ENCODE assay signal across 1 cellular context in genomic region chr1:201481761-201482493, GRCh38.
TF ChIP-seq lines count a peak whose summit lies in the region.

No MANE protein-coding gene starts in this region.

TF ChIP-seq in HepG2, 621 proteins besides CTCF, POLR2A, EP300 and RAD21 (continues in another document):
- TF ChIP-seq ARID5B (CRISPR knock-in tag; IDR thresholded peaks at IDR 0.05) (no peak), CENPT (CRISPR knock-in tag; IDR thresholded peaks at IDR 0.05; ENCODE audit: low read depth) (0 out of 2 replicates have a peak, but pooled peaks have one; percentile 42), TBP (CRISPR knock-in tag; IDR thresholded peaks at IDR 0.05) (no peak), AGO2 (optimal IDR thresholded peaks at IDR 0.05; ENCODE audit: low read depth, low read length) (peak; percentile 14), GABPB1 (CRISPR knock-in tag; IDR thresholded peaks at IDR 0.05) (peak; percentile 45; the same call in 1 of the 2 replicates), TRIM22 (IDR thresholded peaks at IDR 0.05) (no peak), ZNF260 (CRISPR knock-in tag; IDR thresholded peaks at IDR 0.05; ENCODE audit: borderline replicate concordance, low read depth) (no peak), ZFX (CRISPR knock-in tag; IDR thresholded peaks at IDR 0.05; ENCODE audit: low read depth) (peak; percentile 54), MTA1 (CRISPR knock-in tag; IDR thresholded peaks at IDR 0.05; ENCODE audit: borderline replicate concordance) (0 out of 2 replicates have a peak, but pooled peaks have one; percentile 43), RBM39 (IDR thresholded peaks at IDR 0.05; ENCODE audit: low read depth, low read length, poor library complexity, severe bottlenecking) (peak; percentile 46), CERS6 (CRISPR knock-in tag; IDR thresholded peaks at IDR 0.05) (no peak), CCDC6 (CRISPR knock-in tag; IDR thresholded peaks at IDR 0.05) (peak; percentile 83), PATZ1 (CRISPR knock-in tag; IDR thresholded peaks at IDR 0.05) (peak; percentile 84), TCF7L2 (IDR thresholded peaks at IDR 0.05; ENCODE audit: low read depth, low read length) (no peak), HDAC2 (CRISPR knock-in tag; IDR thresholded peaks at IDR 0.05) (0 out of 2 replicates have a peak, but pooled peaks have one; percentile 10), ZNF7 (CRISPR knock-in tag; IDR thresholded peaks at IDR 0.05) (no peak), ZNF552 (CRISPR knock-in tag; IDR thresholded peaks at IDR 0.05; ENCODE audit: borderline replicate concordance) (peak; percentile 19; the same call in 1 of the 2 replicates), THRA (CRISPR knock-in tag; IDR thresholded peaks at IDR 0.05; ENCODE audit: borderline replicate concordance) (peak; percentile 27; the same call in 1 of the 2 replicates), ZNF670 (CRISPR knock-in tag; IDR thresholded peaks at IDR 0.05; ENCODE audit: borderline replicate concordance) (0 out of 2 replicates have a peak, but pooled peaks have one; percentile 55), YY1 (IDR thresholded peaks at IDR 0.05; ENCODE audit: insufficient read depth, insufficient replicate concordance, low read depth, low read length) (peak; percentile 55), ZNF530 (CRISPR knock-in tag; IDR thresholded peaks at IDR 0.05; ENCODE audit: low read depth) (no peak), ZNF577 (CRISPR knock-in tag; IDR thresholded peaks at IDR 0.05; ENCODE audit: borderline replicate concordance, low read depth) (no peak), HMGA1 (CRISPR knock-in tag; conservative IDR thresholded peaks at IDR 0.05) (no peak), ZIK1 (CRISPR knock-in tag; IDR thresholded peaks at IDR 0.05; ENCODE audit: borderline replicate concordance, low read depth) (no peak), TEAD3 (CRISPR knock-in tag; optimal IDR thresholded peaks at IDR 0.05; ENCODE audit: borderline replicate concordance) (peak; percentile 17), ZFP82 (CRISPR knock-in tag; IDR thresholded peaks at IDR 0.05; ENCODE audit: borderline replicate concordance) (no peak), TFDP2 (CRISPR knock-in tag; IDR thresholded peaks at IDR 0.05) (no peak), ZKSCAN5 (CRISPR knock-in tag; IDR thresholded peaks at IDR 0.05) (no peak), LCORL (IDR thresholded peaks at IDR 0.05) (no peak), LCORL (CRISPR knock-in tag; IDR thresholded peaks at IDR 0.05) (peak; percentile 69; the same call in 1 of the 2 replicates), SIN3B (IDR thresholded peaks at IDR 0.05; ENCODE audit: low read length) (no peak)
- TF ChIP-seq, protein P1, sequence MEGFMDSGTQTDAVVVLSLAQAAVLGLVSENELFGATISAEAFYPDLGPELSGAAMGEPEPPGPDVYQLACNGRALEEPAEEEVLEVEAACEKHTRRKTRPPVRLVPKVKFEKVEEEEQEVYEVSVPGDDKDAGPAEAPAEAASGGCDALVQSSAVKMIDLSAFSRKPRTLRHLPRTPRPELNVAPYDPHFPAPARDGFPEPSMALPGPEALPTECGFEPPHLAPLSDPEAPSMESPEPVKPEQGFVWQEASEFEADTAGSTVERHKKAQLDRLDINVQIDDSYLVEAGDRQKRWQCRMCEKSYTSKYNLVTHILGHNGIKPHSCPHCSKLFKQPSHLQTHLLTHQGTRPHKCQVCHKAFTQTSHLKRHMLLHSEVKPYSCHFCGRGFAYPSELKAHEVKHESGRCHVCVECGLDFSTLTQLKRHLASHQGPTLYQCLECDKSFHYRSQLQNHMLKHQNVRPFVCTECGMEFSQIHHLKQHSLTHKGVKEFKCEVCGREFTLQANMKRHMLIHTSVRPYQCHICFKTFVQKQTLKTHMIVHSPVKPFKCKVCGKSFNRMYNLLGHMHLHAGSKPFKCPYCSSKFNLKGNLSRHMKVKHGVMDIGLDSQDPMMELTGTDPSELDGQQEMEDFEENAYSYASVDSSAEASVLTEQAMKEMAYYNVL (CRISPR knock-in tag; IDR thresholded peaks at IDR 0.05; ENCODE audit: borderline replicate concordance), result peak; percentile 48; the same call in 1 of the 2 replicates
- TF ChIP-seq, protein P2, sequence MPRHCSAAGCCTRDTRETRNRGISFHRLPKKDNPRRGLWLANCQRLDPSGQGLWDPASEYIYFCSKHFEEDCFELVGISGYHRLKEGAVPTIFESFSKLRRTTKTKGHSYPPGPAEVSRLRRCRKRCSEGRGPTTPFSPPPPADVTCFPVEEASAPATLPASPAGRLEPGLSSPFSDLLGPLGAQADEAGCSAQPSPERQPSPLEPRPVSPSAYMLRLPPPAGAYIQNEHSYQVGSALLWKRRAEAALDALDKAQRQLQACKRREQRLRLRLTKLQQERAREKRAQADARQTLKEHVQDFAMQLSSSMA (CRISPR knock-in tag; IDR thresholded peaks at IDR 0.05), result no peak
- TF ChIP-seq, protein P3, sequence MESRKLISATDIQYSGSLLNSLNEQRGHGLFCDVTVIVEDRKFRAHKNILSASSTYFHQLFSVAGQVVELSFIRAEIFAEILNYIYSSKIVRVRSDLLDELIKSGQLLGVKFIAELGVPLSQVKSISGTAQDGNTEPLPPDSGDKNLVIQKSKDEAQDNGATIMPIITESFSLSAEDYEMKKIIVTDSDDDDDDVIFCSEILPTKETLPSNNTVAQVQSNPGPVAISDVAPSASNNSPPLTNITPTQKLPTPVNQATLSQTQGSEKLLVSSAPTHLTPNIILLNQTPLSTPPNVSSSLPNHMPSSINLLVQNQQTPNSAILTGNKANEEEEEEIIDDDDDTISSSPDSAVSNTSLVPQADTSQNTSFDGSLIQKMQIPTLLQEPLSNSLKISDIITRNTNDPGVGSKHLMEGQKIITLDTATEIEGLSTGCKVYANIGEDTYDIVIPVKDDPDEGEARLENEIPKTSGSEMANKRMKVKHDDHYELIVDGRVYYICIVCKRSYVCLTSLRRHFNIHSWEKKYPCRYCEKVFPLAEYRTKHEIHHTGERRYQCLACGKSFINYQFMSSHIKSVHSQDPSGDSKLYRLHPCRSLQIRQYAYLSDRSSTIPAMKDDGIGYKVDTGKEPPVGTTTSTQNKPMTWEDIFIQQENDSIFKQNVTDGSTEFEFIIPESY (CRISPR knock-in tag; IDR thresholded peaks at IDR 0.05), result peak; percentile 10; the same call in 1 of the 2 replicates
- TF ChIP-seq, protein P4, sequence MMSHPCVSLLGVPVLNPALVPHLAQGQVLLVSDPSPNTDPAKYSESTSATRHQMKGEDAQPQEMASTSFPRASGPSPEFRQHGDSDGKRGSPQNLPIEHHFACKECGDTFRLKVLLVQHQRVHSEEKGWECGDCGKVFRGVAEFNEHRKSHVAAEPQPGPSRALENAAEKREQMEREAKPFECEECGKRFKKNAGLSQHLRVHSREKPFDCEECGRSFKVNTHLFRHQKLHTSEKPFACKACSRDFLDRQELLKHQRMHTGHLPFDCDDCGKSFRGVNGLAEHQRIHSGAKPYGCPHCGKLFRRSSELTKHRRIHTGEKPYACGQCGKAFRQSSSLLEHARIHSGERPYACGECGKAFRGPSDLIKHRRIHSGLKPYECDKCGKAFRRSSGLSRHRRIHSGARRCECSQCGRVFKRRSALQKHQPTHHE (CRISPR knock-in tag; IDR thresholded peaks at IDR 0.05; ENCODE audit: borderline replicate concordance), result no peak
- TF ChIP-seq, protein P5, sequence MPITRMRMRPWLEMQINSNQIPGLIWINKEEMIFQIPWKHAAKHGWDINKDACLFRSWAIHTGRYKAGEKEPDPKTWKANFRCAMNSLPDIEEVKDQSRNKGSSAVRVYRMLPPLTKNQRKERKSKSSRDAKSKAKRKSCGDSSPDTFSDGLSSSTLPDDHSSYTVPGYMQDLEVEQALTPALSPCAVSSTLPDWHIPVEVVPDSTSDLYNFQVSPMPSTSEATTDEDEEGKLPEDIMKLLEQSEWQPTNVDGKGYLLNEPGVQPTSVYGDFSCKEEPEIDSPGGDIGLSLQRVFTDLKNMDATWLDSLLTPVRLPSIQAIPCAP (CRISPR knock-in tag; IDR thresholded peaks at IDR 0.05; ENCODE audit: low read depth), result no peak
- TF ChIP-seq, protein P6, sequence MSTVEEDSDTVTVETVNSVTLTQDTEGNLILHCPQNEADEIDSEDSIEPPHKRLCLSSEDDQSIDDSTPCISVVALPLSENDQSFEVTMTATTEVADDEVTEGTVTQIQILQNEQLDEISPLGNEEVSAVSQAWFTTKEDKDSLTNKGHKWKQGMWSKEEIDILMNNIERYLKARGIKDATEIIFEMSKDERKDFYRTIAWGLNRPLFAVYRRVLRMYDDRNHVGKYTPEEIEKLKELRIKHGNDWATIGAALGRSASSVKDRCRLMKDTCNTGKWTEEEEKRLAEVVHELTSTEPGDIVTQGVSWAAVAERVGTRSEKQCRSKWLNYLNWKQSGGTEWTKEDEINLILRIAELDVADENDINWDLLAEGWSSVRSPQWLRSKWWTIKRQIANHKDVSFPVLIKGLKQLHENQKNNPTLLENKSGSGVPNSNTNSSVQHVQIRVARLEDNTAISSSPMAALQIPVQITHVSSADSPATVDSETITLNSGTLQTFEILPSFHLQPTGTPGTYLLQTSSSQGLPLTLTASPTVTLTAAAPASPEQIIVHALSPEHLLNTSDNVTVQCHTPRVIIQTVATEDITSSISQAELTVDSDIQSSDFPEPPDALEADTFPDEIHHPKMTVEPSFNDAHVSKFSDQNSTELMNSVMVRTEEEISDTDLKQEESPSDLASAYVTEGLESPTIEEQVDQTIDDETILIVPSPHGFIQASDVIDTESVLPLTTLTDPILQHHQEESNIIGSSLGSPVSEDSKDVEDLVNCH (CRISPR knock-in tag; IDR thresholded peaks at IDR 0.05), result peak; percentile 95; the same call in 1 of the 2 replicates
